ENCODE assay signal across 11 cellular contexts in the genomic region with DNA sequence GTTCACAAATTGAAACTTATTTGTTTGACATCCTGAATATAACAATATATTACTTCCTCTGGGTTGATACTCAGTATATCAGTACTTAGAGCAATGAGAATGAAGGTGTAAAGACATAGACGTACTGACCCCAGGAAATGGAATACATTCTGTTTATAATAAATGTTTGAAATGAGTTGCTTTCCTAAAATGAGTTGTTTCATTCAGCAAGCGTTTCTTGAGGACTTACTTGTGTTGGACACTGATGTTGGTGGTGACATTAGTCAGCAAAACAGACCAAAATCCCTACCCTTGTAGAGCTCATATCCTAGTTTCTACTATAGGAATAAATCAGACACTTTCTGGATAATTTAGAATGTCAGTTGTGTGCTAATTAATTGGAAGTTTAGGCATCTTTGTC.
"Had no signal": no experiment of that assay in that cellular context is flagged by ENCODE, and none has a peak within 500 bp of the region (broad histone marks: within the 10 kb centered on the region; RNA-seq: fewer than 3 reads in every experiment).

No MANE protein-coding gene starts in this region.

- H3K9ac ChIP-seq: GM23248 had no signal

- ATAC-seq: GM23338, HCT116 had no signal

- H3K27ac ChIP-seq: GM23248 had no signal

- H3K4me2 ChIP-seq: GM23338 had no signal

- FAIRE-seq: H1, H54 had no signal

- H3K9me3 ChIP-seq: HAP-1 had no signal

- H3K4me3 ChIP-seq: GM23248, GM23338, HAP-1 had no signal

- H3K4me1 ChIP-seq: HAP-1 had no signal

- H3K36me3 ChIP-seq: HAP-1 had no signal

- H2AFZ ChIP-seq: GM23248 had no signal

- DNase-seq: GM23248, GOT3, H7, H9, HCEC 1CT, HFFc6 had no signal
